In the genomic region with DNA sequence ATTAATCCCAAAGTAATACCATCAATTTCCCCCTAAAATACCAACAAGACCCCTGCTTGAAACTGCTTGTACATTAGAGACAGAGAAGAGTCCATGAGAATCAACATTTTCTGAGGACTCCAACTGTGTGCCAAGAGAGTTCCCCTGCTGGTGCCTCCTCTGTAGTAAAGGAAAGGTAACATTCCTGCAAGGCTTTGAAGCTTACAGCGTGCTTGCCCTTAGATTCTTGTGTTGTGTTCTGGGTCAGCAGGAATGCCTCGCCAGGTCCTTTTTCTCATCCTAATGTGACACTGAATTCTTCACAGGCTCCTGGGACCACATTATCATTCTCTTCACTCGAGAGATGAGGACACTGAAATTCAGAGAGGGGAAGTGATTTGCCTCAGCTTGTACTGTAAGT, we compare ENCODE assay signal across 1 cellular context.
TF ChIP-seq lines count a peak whose summit lies in the region.

No MANE protein-coding gene starts in this region.

TF ChIP-seq in GM23338, 12 proteins besides CTCF, POLR2A, EP300 and RAD21:
- TF ChIP-seq ZNF462 (CRISPR knock-in tag; IDR thresholded peaks at IDR 0.05): no peak
- no peak for TF ChIP-seq ZNF114 (CRISPR knock-in tag; IDR thresholded peaks at IDR 0.05)
- TF ChIP-seq, protein P1, sequence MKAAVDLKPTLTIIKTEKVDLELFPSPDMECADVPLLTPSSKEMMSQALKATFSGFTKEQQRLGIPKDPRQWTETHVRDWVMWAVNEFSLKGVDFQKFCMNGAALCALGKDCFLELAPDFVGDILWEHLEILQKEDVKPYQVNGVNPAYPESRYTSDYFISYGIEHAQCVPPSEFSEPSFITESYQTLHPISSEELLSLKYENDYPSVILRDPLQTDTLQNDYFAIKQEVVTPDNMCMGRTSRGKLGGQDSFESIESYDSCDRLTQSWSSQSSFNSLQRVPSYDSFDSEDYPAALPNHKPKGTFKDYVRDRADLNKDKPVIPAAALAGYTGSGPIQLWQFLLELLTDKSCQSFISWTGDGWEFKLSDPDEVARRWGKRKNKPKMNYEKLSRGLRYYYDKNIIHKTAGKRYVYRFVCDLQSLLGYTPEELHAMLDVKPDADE (IDR thresholded peaks at IDR 0.05): no peak
- TF ChIP-seq NANOG (IDR thresholded peaks at IDR 0.05; ENCODE audit: borderline replicate concordance): no peak
- TF ChIP-seq ZNF331 (CRISPR knock-in tag; IDR thresholded peaks at IDR 0.05; ENCODE audit: low read depth): no peak
- no peak for TF ChIP-seq JUNB (IDR thresholded peaks at IDR 0.05; ENCODE audit: unreplicated experiment)
- TF ChIP-seq, protein P2, sequence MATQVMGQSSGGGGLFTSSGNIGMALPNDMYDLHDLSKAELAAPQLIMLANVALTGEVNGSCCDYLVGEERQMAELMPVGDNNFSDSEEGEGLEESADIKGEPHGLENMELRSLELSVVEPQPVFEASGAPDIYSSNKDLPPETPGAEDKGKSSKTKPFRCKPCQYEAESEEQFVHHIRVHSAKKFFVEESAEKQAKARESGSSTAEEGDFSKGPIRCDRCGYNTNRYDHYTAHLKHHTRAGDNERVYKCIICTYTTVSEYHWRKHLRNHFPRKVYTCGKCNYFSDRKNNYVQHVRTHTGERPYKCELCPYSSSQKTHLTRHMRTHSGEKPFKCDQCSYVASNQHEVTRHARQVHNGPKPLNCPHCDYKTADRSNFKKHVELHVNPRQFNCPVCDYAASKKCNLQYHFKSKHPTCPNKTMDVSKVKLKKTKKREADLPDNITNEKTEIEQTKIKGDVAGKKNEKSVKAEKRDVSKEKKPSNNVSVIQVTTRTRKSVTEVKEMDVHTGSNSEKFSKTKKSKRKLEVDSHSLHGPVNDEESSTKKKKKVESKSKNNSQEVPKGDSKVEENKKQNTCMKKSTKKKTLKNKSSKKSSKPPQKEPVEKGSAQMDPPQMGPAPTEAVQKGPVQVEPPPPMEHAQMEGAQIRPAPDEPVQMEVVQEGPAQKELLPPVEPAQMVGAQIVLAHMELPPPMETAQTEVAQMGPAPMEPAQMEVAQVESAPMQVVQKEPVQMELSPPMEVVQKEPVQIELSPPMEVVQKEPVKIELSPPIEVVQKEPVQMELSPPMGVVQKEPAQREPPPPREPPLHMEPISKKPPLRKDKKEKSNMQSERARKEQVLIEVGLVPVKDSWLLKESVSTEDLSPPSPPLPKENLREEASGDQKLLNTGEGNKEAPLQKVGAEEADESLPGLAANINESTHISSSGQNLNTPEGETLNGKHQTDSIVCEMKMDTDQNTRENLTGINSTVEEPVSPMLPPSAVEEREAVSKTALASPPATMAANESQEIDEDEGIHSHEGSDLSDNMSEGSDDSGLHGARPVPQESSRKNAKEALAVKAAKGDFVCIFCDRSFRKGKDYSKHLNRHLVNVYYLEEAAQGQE (IDR thresholded peaks at IDR 0.05; ENCODE audit: unreplicated experiment): no peak
- TF ChIP-seq CREB1 (CRISPR knock-in tag; IDR thresholded peaks at IDR 0.05; ENCODE audit: low read depth): no peak
- no peak for TF ChIP-seq STAT1 (IDR thresholded peaks at IDR 0.05; ENCODE audit: unreplicated experiment)
- TF ChIP-seq POLR2AphosphoS5 (IDR thresholded peaks at IDR 0.05; ENCODE audit: low read depth): no peak
- TF ChIP-seq EZH2phosphoT487 (IDR thresholded peaks at IDR 0.05; ENCODE audit: unreplicated experiment): no peak
- no peak for TF ChIP-seq EZH2 (IDR thresholded peaks at IDR 0.05; ENCODE audit: low read depth, unreplicated experiment)
